Comparison of ENCODE assay signal across 8 cellular contexts in genomic region chr12:26113853-26114719, GRCh38. TPM values are rescaled to one million over a fixed set of nuclear protein-coding genes. Genes with fewer than 3 reads are reported as not detected.
DNase-seq lines count a peak whose midpoint lies in the region; ATAC-seq lines count a peak whose summit lies in the region.

No MANE protein-coding gene starts in this region.

- intact Hi-C loops in activated CD4-positive, alpha-beta T cell treated with anti-CD3 and anti-CD28 coated beads, Interleukin-2, amount 10 ng/mL, durations not matched to agents 24 days and 14 days (cut with micrococcal nuclease) = loop anchor here (1.0 to 10.0 kb wide), 2 partner anchors 12 to 411 kb away; no protein-coding TSS in a partner anchor

- peak; percentile 87 for ATAC-seq in GM18502 (IDR thresholded peaks at IDR 0.05; ENCODE audit: poor library complexity, unreplicated experiment)
- peak; percentile 52 for ATAC-seq in HG02938 (IDR thresholded peaks at IDR 0.05; ENCODE audit: unreplicated experiment)
- ATAC-seq in left lobe of liver = peak; percentile 90

- H3K9me3 Mint-ChIP-seq in activated CD4-positive, alpha-beta T cell treated with anti-CD3 and anti-CD28 coated beads, Interleukin-2, amount 10 ng/mL, durations not matched to agents 24 days and 14 days = no peaks in the 10 kb centered on the region

- H3K4me3 Mint-ChIP-seq in activated CD4-positive, alpha-beta T cell treated with anti-CD3 and anti-CD28 coated beads, Interleukin-2, amount 10 ng/mL, durations not matched to agents 24 days and 14 days = peak overlapping the region; percentile 75

- H3K27ac Mint-ChIP-seq in activated CD4-positive, alpha-beta T cell treated with anti-CD3 and anti-CD28 coated beads, Interleukin-2, amount 10 ng/mL, durations not matched to agents 24 days and 14 days = no peak overlapping the region

- no peaks in the 10 kb centered on the region for H3K36me3 Mint-ChIP-seq in activated CD4-positive, alpha-beta T cell treated with anti-CD3 and anti-CD28 coated beads, Interleukin-2, amount 10 ng/mL, durations not matched to agents 24 days and 14 days (ENCODE audit: low read depth)

- DNase-seq in A172 (ENCODE audit: low spot score) = peak; percentile 80
- DNase-seq in NCI-H2196 (lab: John Stamatoyannopoulos, UW; ENCODE audit: unreplicated experiment) = peak; percentile 99
- DNase-seq in activated CD4-positive, alpha-beta T cell treated with anti-CD3 and anti-CD28 coated beads, Interleukin-2, amount 10 ng/mL, durations not matched to agents 24 days and 14 days = peak; percentile 84
- DNase-seq in dedifferentiated amniotic fluid mesenchymal stem cell (ENCODE audit: extremely low spot score) = peak; percentile 86
- DNase-seq in left lobe of liver (ENCODE audit: low spot score) = peak; percentile 97
- peak; percentile 77 for DNase-seq in stimulated activated CD4-positive, alpha-beta T cell treated with anti-CD3 and anti-CD28 coated beads, Interleukin-1b, Interleukin-23, amount 100 ng/mL, for 48 hours

- H3K4me1 Mint-ChIP-seq in activated CD4-positive, alpha-beta T cell treated with anti-CD3 and anti-CD28 coated beads, Interleukin-2, amount 10 ng/mL, durations not matched to agents 24 days and 14 days = peaks cover 6% of the 10 kb centered on the region

- peaks cover 77% of the 10 kb centered on the region for H3K27me3 Mint-ChIP-seq in activated CD4-positive, alpha-beta T cell treated with anti-CD3 and anti-CD28 coated beads, Interleukin-2, amount 10 ng/mL, durations not matched to agents 24 days and 14 days

RNA-seq across cellular contexts. Expression of gene BHLHE41, which starts 10.8 kb away (rescaled TPM):
- 0.21 and 0.41 TPM in 2 replicates for total RNA-seq in A172 (2014; rRNA removed; shearing (Covaris generic))
- total RNA-seq in activated CD4-positive, alpha-beta T cell treated with anti-CD3 and anti-CD28 coated beads, Interleukin-2, amount 10 ng/mL, durations not matched to agents 24 days and 14 days = not detected in 2 replicates
- total RNA-seq in left lobe of liver = 1.9 TPM

Comparison
In these comparisons a context has a peak if more than half of its experiments do, and no peak if none do; other contexts are left out.
1. Peak in every context shown above with its lines: DNase-seq and ATAC-seq.